Comparison of ENCODE assay signal across 8 cellular contexts in the genomic region with DNA sequence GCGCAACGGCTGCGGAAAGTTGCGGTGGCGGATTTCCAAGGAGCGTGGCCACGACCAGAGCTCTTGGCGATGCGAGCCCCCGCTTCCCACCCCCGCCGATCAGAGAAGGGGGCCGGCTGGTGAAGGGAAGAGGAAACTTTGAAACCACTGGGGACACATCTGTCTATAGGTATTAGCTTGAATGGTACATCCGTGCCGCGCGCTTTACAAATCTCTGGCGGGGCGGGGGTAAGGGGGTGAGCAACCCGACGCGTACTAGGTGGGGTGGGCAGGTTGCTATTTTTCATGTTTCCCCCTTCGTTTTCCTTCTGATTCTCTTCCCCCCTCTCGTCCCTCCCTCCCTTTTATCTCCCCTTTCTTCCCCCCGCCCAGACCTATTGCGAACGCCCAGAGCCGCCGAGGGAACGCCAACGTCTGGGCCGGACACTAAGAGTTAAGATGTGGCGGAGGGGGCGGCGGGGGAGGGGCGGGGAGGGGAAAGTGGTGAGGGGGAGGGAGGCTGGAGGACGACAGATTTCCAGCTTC. TPM values are rescaled to one million over a fixed set of nuclear protein-coding genes. Genes with fewer than 3 reads are reported as not detected.
DNase-seq lines count a peak whose midpoint lies in the region; ATAC-seq and TF ChIP-seq lines count a peak whose summit lies in the region.

No MANE protein-coding gene starts in this region.

- H3K4me1 Mint-ChIP-seq in natural killer cell, result peaks cover 49 to 58% of the 10 kb centered on the region in 2 donors

- peak overlapping the region; percentile 44 for H3K4me3 ChIP-seq in A673 (ENCODE audit: low read depth, low read length, poor library complexity, severe bottlenecking)
- peak overlapping the region; percentile 49 for H3K4me3 ChIP-seq in H7 (ENCODE audit: insufficient read depth, low read depth, low read length)
- H3K4me3 ChIP-seq in brain microvascular endothelial cell (ENCODE audit: low read depth, low read length), result peak overlapping the region; percentile 12

- H3K36me3 Mint-ChIP-seq in natural killer cell, result peaks cover 15% of the 10 kb centered on the region

- in situ Hi-C loops in brain microvascular endothelial cell (cut with HindIII; ENCODE audit: low pct_ligation_motif_present, low sequenced_read_pairs), result no loop called here

- intact Hi-C loops in A673 (cut with micrococcal nuclease; ENCODE audit: unreplicated experiment), result loop anchor here (10.0 kb wide), 1 partner anchor 231 kb away; no protein-coding TSS in a partner anchor
- intact Hi-C loops in natural killer cell (cut with micrococcal nuclease), result loop anchor here (10.0 kb wide), 1 partner anchor 221 kb away; no protein-coding TSS in a partner anchor

- no peaks in the 10 kb centered on the region for H3K9me3 ChIP-seq in A673 (ENCODE audit: low read depth, low read length, poor library complexity, severe bottlenecking)

- POLR2A ChIA-PET in A673 (lab: Charles Lee; ENCODE audit: low non-redundant PET), result no interaction called here

- H3K27ac ChIP-seq in A673 (ENCODE audit: low read depth, low read length, poor library complexity, severe bottlenecking), result no peak overlapping the region
- no peak overlapping the region for H3K27ac ChIP-seq in brain microvascular endothelial cell

- BruUV-seq in A673 (replicated peaks; lab: Mats Ljungman, UMichigan), result no TSS peak

- H3K27me3 Mint-ChIP-seq in natural killer cell (ENCODE audit: low read depth in 2 of 2), result peaks cover 65 to 70% of the 10 kb centered on the region in 2 donors

- no peaks in the 10 kb centered on the region for H3K9me3 Mint-ChIP-seq in natural killer cell

- no peak for ATAC-seq in natural killer cell
- ATAC-seq in GM21515 (IDR thresholded peaks at IDR 0.05; ENCODE audit: unreplicated experiment), result no peak
- ATAC-seq in GM18868 (IDR thresholded peaks at IDR 0.05; ENCODE audit: unreplicated experiment), result no peak

- CTCF ChIA-PET in A673 (lab: Charles Lee), result no interaction called here

- TF ChIP-seq CTCF in A673 (conservative IDR thresholded peaks at IDR 0.05; ENCODE audit: low read depth, low read length), result no peak
- no peak for TF ChIP-seq CTCF in brain microvascular endothelial cell (IDR thresholded peaks at IDR 0.05; ENCODE audit: low read depth, low read length, missing control alignments)
- no peak for TF ChIP-seq CTCF in natural killer cell (IDR thresholded peaks at IDR 0.05)

- peaks cover 6% of the 10 kb centered on the region for H3K4me1 ChIP-seq in A673 (ENCODE audit: insufficient read depth, low read length, poor library complexity, severe bottlenecking)

- DNase-seq in A673 (ENCODE audit: low spot score) (no peak), H7 (no peak), brain microvascular endothelial cell (no peak), natural killer cell (no peak), NCI-H2171 (lab: John Stamatoyannopoulos, UW) (no peak), NCI-H226 (no peak)

- H3K27me3 ChIP-seq in A673 (replicated peaks; ENCODE audit: insufficient read depth, low read depth, low read length, poor library complexity), result peaks cover 83% of the 10 kb centered on the region
- H3K27me3 ChIP-seq in H7 (ENCODE audit: control insufficient read depth, insufficient read depth, low read length), result peaks cover 84% of the 10 kb centered on the region
- H3K27me3 ChIP-seq in brain microvascular endothelial cell (replicated peaks), result peaks cover 77% of the 10 kb centered on the region

- H3K27ac Mint-ChIP-seq in natural killer cell, result peak overlapping the region; percentile 35 to 68

- H3K36me3 ChIP-seq in A673 (ENCODE audit: insufficient read depth, low read length, poor library complexity, severe bottlenecking), result no peaks in the 10 kb centered on the region
- no peaks in the 10 kb centered on the region for H3K36me3 ChIP-seq in H7 (replicated peaks; ENCODE audit: control insufficient read depth, insufficient read depth, low read length)
- H3K36me3 ChIP-seq in brain microvascular endothelial cell (replicated peaks), result no peaks in the 10 kb centered on the region

- peak overlapping the region; percentile 96 for H3K4me3 Mint-ChIP-seq in natural killer cell

RNA-seq across cellular contexts. Expression of gene POU3F3, which starts 0.5 kb away (rescaled TPM):
- 0.13 TPM in 1 of 2 replicates, not detected in the other for total RNA-seq in A673 (2021)
- total RNA-seq in H7 (2014; rRNA removed; shearing (Covaris generic)), result not detected in 2 replicates
- total RNA-seq in natural killer cell, result not detected
